In the genomic region with DNA sequence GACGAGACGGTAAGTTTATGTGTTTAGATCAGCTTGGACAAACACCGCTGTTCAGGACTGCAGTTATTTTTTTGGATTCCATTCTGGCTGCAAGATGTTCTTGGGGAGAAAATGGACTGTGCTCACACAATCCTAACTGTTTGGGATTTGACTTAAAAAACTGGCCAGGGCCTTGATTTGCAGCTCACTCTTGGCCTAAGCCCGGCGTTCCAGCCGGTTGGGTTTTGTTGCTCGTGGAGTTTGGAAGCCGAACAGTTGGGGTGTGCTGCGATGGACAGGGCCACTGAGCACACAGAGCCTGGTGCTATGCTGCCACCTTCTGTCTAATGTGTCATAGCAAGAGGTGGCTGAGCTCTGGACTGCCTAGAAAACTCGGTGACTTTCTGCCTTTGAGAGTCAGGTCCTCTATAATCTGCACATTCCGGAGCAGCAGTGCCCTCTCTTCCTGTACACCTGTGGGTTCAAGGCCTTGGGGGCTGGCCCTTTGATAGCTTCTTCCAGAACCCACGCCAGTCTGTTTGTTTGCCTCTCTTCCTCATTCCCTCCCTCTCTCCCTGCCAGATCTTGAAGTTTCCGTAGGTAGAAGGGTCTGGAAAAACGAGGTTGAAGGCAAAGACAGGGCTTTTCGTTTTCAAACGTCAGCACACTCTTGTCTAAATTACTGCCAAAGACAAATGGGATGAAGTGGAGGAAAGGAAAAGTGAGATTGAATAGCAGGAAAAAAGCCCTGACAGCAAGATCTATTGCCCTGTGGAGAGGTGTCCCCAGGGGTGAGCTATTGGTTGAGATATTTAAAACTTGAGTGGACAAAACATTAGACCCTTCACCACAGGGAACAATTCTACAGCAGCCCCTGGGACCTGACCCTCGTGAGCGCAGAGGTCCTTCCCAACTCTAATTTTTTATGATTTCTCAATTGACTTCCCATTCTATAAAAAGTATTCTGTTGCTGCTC, we compare ENCODE assay signal across 1 cellular context.
TF ChIP-seq lines count a peak whose summit lies in the region.

No MANE protein-coding gene starts in this region.

TF ChIP-seq in HepG2, 621 proteins besides CTCF, POLR2A, EP300 and RAD21 (continued from another document and continues in another):
- TF ChIP-seq, protein P1, sequence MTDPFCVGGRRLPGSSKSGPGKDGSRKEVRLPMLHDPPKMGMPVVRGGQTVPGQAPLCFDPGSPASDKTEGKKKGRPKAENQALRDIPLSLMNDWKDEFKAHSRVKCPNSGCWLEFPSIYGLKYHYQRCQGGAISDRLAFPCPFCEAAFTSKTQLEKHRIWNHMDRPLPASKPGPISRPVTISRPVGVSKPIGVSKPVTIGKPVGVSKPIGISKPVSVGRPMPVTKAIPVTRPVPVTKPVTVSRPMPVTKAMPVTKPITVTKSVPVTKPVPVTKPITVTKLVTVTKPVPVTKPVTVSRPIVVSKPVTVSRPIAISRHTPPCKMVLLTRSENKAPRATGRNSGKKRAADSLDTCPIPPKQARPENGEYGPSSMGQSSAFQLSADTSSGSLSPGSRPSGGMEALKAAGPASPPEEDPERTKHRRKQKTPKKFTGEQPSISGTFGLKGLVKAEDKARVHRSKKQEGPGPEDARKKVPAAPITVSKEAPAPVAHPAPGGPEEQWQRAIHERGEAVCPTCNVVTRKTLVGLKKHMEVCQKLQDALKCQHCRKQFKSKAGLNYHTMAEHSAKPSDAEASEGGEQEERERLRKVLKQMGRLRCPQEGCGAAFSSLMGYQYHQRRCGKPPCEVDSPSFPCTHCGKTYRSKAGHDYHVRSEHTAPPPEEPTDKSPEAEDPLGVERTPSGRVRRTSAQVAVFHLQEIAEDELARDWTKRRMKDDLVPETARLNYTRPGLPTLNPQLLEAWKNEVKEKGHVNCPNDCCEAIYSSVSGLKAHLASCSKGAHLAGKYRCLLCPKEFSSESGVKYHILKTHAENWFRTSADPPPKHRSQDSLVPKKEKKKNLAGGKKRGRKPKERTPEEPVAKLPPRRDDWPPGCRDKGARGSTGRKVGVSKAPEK (CRISPR knock-in tag; IDR thresholded peaks at IDR 0.05; ENCODE audit: borderline replicate concordance) = 0 out of 2 replicates have a peak, but pooled peaks have one; percentile 28
- TF ChIP-seq NFYC (CRISPR knock-in tag; IDR thresholded peaks at IDR 0.05) = no peak
- no peak for TF ChIP-seq NFKBIZ (CRISPR knock-in tag; IDR thresholded peaks at IDR 0.05)
- TF ChIP-seq, protein P2, sequence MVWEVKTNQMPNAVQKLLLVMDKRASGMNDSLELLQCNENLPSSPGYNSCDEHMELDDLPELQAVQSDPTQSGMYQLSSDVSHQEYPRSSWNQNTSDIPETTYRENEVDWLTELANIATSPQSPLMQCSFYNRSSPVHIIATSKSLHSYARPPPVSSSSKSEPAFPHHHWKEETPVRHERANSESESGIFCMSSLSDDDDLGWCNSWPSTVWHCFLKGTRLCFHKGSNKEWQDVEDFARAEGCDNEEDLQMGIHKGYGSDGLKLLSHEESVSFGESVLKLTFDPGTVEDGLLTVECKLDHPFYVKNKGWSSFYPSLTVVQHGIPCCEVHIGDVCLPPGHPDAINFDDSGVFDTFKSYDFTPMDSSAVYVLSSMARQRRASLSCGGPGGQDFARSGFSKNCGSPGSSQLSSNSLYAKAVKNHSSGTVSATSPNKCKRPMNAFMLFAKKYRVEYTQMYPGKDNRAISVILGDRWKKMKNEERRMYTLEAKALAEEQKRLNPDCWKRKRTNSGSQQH (CRISPR knock-in tag; IDR thresholded peaks at IDR 0.05; ENCODE audit: low read depth) = no peak
- TF ChIP-seq, protein P3, sequence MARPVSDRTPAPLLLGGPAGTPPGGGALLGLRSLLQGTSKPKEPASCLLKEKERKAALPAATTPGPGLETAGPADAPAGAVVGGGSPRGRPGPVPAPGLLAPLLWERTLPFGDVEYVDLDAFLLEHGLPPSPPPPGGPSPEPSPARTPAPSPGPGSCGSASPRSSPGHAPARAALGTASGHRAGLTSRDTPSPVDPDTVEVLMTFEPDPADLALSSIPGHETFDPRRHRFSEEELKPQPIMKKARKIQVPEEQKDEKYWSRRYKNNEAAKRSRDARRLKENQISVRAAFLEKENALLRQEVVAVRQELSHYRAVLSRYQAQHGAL (CRISPR knock-in tag; IDR thresholded peaks at IDR 0.05; ENCODE audit: not compliant biosample characterization) = no peak
- no peak for TF ChIP-seq ZNF556 (CRISPR knock-in tag; IDR thresholded peaks at IDR 0.05; ENCODE audit: borderline replicate concordance)
- no peak for TF ChIP-seq RFX5 (IDR thresholded peaks at IDR 0.05; ENCODE audit: low read depth, low read length)
- TF ChIP-seq GATAD2A (CRISPR knock-in tag; IDR thresholded peaks at IDR 0.05) = no peak
- no peak for TF ChIP-seq TRIM24 (CRISPR knock-in tag; IDR thresholded peaks at IDR 0.05)
- TF ChIP-seq ZNF274 (CRISPR knock-in tag; IDR thresholded peaks at IDR 0.05) = no peak
- no peak for TF ChIP-seq ZNF335 (CRISPR knock-in tag; IDR thresholded peaks at IDR 0.05)
- no peak for TF ChIP-seq SKI (IDR thresholded peaks at IDR 0.05; ENCODE audit: partially characterized antibody)
- no peak for TF ChIP-seq MIER3 (CRISPR knock-in tag; IDR thresholded peaks at IDR 0.05; ENCODE audit: borderline replicate concordance)
- no peak for TF ChIP-seq POLR2AphosphoS5 (IDR thresholded peaks at IDR 0.05; ENCODE audit: low read depth, low read length)
- no peak for TF ChIP-seq HNRNPH1 (optimal IDR thresholded peaks at IDR 0.05; ENCODE audit: low read depth, low read length)
- no peak for TF ChIP-seq ZNF124 (CRISPR knock-in tag; IDR thresholded peaks at IDR 0.05)
- no peak for TF ChIP-seq PPARG (CRISPR knock-in tag; conservative IDR thresholded peaks at IDR 0.05)
- no peak for TF ChIP-seq RARG (CRISPR knock-in tag; IDR thresholded peaks at IDR 0.05; ENCODE audit: low read depth)
- TF ChIP-seq SMAD3 (CRISPR knock-in tag; IDR thresholded peaks at IDR 0.05) = no peak
- peak; percentile 57 for TF ChIP-seq FOSL2 (CRISPR knock-in tag; IDR thresholded peaks at IDR 0.05)
- TF ChIP-seq IKZF1 (IDR thresholded peaks at IDR 0.05) = no peak
- TF ChIP-seq CAMTA2 (CRISPR knock-in tag; IDR thresholded peaks at IDR 0.05; ENCODE audit: borderline replicate concordance) = no peak
- TF ChIP-seq, protein P4, sequence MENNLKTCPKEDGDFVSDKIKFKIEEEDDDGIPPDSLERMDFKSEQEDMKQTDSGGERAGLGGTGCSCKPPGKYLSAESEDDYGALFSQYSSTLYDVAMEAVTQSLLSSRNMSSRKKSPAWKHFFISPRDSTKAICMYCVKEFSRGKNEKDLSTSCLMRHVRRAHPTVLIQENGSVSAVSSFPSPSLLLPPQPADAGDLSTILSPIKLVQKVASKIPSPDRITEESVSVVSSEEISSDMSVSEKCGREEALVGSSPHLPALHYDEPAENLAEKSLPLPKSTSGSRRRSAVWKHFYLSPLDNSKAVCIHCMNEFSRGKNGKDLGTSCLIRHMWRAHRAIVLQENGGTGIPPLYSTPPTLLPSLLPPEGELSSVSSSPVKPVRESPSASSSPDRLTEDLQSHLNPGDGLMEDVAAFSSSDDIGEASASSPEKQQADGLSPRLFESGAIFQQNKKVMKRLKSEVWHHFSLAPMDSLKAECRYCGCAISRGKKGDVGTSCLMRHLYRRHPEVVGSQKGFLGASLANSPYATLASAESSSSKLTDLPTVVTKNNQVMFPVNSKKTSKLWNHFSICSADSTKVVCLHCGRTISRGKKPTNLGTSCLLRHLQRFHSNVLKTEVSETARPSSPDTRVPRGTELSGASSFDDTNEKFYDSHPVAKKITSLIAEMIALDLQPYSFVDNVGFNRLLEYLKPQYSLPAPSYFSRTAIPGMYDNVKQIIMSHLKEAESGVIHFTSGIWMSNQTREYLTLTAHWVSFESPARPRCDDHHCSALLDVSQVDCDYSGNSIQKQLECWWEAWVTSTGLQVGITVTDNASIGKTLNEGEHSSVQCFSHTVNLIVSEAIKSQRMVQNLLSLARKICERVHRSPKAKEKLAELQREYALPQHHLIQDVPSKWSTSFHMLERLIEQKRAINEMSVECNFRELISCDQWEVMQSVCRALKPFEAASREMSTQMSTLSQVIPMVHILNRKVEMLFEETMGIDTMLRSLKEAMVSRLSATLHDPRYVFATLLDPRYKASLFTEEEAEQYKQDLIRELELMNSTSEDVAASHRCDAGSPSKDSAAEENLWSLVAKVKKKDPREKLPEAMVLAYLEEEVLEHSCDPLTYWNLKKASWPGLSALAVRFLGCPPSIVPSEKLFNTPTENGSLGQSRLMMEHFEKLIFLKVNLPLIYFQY (CRISPR knock-in tag; IDR thresholded peaks at IDR 0.05; ENCODE audit: borderline replicate concordance) = no peak
- TF ChIP-seq IRF2 (CRISPR knock-in tag; IDR thresholded peaks at IDR 0.05) = no peak
- no peak for TF ChIP-seq PHF5A (CRISPR knock-in tag; IDR thresholded peaks at IDR 0.05; ENCODE audit: low read depth, unreplicated experiment)
- TF ChIP-seq, protein P5, sequence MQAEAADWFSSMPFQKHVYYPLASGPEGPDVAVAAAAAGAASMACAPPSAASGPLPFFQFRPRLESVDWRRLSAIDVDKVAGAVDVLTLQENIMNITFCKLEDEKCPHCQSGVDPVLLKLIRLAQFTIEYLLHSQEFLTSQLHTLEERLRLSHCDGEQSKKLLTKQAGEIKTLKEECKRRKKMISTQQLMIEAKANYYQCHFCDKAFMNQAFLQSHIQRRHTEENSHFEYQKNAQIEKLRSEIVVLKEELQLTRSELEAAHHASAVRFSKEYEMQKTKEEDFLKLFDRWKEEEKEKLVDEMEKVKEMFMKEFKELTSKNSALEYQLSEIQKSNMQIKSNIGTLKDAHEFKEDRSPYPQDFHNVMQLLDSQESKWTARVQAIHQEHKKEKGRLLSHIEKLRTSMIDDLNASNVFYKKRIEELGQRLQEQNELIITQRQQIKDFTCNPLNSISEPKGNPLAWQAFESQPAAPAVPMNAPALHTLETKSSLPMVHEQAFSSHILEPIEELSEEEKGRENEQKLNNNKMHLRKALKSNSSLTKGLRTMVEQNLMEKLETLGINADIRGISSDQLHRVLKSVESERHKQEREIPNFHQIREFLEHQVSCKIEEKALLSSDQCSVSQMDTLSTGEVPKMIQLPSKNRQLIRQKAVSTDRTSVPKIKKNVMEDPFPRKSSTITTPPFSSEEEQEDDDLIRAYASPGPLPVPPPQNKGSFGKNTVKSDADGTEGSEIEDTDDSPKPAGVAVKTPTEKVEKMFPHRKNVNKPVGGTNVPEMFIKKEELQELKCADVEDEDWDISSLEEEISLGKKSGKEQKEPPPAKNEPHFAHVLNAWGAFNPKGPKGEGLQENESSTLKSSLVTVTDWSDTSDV (CRISPR knock-in tag; IDR thresholded peaks at IDR 0.05) = no peak
- TF ChIP-seq HNF4A (CRISPR knock-in tag; IDR thresholded peaks at IDR 0.05) = no peak
- TF ChIP-seq, protein P6, sequence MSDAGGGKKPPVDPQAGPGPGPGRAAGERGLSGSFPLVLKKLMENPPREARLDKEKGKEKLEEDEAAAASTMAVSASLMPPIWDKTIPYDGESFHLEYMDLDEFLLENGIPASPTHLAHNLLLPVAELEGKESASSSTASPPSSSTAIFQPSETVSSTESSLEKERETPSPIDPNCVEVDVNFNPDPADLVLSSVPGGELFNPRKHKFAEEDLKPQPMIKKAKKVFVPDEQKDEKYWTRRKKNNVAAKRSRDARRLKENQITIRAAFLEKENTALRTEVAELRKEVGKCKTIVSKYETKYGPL (CRISPR knock-in tag; IDR thresholded peaks at IDR 0.05) = no peak
- TF ChIP-seq DPF2 (CRISPR knock-in tag; IDR thresholded peaks at IDR 0.05; ENCODE audit: borderline replicate concordance, low read depth) = no peak
- TF ChIP-seq LCORL (IDR thresholded peaks at IDR 0.05) = no peak
- peak; percentile 54; the same call in 1 of the 2 replicates for TF ChIP-seq LCORL (CRISPR knock-in tag; IDR thresholded peaks at IDR 0.05)
- no peak for TF ChIP-seq ZNF616 (CRISPR knock-in tag; IDR thresholded peaks at IDR 0.05; ENCODE audit: low read depth)
- no peak for TF ChIP-seq SNRNP70 (IDR thresholded peaks at IDR 0.05; ENCODE audit: low read depth, low read length)
- TF ChIP-seq, protein P7, sequence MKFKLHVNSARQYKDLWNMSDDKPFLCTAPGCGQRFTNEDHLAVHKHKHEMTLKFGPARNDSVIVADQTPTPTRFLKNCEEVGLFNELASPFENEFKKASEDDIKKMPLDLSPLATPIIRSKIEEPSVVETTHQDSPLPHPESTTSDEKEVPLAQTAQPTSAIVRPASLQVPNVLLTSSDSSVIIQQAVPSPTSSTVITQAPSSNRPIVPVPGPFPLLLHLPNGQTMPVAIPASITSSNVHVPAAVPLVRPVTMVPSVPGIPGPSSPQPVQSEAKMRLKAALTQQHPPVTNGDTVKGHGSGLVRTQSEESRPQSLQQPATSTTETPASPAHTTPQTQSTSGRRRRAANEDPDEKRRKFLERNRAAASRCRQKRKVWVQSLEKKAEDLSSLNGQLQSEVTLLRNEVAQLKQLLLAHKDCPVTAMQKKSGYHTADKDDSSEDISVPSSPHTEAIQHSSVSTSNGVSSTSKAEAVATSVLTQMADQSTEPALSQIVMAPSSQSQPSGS (CRISPR knock-in tag; IDR thresholded peaks at IDR 0.05) = no peak
- TF ChIP-seq NFRKB (IDR thresholded peaks at IDR 0.05) = no peak
- no peak for TF ChIP-seq ZNF224 (CRISPR knock-in tag; IDR thresholded peaks at IDR 0.05)
- no peak for TF ChIP-seq SYNCRIP (IDR thresholded peaks at IDR 0.05; ENCODE audit: insufficient read depth, low read depth, low read length)
- TF ChIP-seq, protein P8, sequence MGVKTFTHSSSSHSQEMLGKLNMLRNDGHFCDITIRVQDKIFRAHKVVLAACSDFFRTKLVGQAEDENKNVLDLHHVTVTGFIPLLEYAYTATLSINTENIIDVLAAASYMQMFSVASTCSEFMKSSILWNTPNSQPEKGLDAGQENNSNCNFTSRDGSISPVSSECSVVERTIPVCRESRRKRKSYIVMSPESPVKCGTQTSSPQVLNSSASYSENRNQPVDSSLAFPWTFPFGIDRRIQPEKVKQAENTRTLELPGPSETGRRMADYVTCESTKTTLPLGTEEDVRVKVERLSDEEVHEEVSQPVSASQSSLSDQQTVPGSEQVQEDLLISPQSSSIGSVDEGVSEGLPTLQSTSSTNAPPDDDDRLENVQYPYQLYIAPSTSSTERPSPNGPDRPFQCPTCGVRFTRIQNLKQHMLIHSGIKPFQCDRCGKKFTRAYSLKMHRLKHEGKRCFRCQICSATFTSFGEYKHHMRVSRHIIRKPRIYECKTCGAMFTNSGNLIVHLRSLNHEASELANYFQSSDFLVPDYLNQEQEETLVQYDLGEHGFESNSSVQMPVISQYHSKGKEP (CRISPR knock-in tag; IDR thresholded peaks at IDR 0.05) = no peak
- peak; percentile 46; the same call in 1 of the 2 replicates for TF ChIP-seq ZMYM4 (CRISPR knock-in tag; IDR thresholded peaks at IDR 0.05)
- TF ChIP-seq ZIK1 (CRISPR knock-in tag; IDR thresholded peaks at IDR 0.05; ENCODE audit: borderline replicate concordance, low read depth) = no peak
- TF ChIP-seq, protein P9, sequence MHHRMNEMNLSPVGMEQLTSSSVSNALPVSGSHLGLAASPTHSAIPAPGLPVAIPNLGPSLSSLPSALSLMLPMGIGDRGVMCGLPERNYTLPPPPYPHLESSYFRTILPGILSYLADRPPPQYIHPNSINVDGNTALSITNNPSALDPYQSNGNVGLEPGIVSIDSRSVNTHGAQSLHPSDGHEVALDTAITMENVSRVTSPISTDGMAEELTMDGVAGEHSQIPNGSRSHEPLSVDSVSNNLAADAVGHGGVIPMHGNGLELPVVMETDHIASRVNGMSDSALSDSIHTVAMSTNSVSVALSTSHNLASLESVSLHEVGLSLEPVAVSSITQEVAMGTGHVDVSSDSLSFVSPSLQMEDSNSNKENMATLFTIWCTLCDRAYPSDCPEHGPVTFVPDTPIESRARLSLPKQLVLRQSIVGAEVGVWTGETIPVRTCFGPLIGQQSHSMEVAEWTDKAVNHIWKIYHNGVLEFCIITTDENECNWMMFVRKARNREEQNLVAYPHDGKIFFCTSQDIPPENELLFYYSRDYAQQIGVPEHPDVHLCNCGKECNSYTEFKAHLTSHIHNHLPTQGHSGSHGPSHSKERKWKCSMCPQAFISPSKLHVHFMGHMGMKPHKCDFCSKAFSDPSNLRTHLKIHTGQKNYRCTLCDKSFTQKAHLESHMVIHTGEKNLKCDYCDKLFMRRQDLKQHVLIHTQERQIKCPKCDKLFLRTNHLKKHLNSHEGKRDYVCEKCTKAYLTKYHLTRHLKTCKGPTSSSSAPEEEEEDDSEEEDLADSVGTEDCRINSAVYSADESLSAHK (CRISPR knock-in tag; IDR thresholded peaks at IDR 0.05; ENCODE audit: borderline replicate concordance) = no peak
- no peak for TF ChIP-seq ZNF205 (CRISPR knock-in tag; IDR thresholded peaks at IDR 0.05)
- TF ChIP-seq ZNF501 (CRISPR knock-in tag; IDR thresholded peaks at IDR 0.05) = peak; percentile 46; the same call in 1 of the 2 replicates
